In the genomic region with DNA sequence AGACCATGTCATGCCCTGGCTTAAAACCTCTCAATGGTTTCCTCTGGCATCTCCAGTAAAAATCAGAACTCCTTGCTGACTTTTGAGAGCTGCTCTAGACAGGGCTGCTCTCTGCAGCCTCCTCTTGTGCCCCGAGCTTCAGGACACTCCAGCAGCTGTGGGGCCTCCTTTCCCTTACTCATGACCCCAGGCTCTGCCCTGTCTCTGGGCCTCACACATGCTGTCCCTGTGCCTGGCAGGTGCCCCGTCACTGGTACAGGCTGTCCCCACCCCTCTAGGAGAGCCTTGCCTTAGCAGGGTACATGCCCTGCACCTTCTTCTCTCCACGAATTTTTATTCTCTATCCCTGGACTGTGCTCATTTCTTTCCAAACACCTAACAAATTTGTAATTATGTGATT, we compare ENCODE assay signal across 1 cellular context.
TF ChIP-seq lines count a peak whose summit lies in the region.

No MANE protein-coding gene starts in this region.

TF ChIP-seq in GM12878, 131 proteins besides CTCF, POLR2A, EP300 and RAD21:
- TF ChIP-seq, protein P1, sequence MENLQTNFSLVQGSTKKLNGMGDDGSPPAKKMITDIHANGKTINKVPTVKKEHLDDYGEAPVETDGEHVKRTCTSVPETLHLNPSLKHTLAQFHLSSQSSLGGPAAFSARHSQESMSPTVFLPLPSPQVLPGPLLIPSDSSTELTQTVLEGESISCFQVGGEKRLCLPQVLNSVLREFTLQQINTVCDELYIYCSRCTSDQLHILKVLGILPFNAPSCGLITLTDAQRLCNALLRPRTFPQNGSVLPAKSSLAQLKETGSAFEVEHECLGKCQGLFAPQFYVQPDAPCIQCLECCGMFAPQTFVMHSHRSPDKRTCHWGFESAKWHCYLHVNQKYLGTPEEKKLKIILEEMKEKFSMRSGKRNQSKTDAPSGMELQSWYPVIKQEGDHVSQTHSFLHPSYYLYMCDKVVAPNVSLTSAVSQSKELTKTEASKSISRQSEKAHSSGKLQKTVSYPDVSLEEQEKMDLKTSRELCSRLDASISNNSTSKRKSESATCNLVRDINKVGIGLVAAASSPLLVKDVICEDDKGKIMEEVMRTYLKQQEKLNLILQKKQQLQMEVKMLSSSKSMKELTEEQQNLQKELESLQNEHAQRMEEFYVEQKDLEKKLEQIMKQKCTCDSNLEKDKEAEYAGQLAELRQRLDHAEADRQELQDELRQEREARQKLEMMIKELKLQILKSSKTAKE (IDR thresholded peaks at IDR 0.05; ENCODE audit: low read depth, poor library complexity, severe bottlenecking), result no peak
- no peak for TF ChIP-seq KDM1A (IDR thresholded peaks at IDR 0.05; ENCODE audit: borderline replicate concordance)
- no peak for TF ChIP-seq SRF (IDR thresholded peaks at IDR 0.05; ENCODE audit: low read depth in 2 of 2, low read length in 2 of 2)
- no peak for TF ChIP-seq TCF7 (IDR thresholded peaks at IDR 0.05; ENCODE audit: borderline replicate concordance)
- TF ChIP-seq, protein P2, sequence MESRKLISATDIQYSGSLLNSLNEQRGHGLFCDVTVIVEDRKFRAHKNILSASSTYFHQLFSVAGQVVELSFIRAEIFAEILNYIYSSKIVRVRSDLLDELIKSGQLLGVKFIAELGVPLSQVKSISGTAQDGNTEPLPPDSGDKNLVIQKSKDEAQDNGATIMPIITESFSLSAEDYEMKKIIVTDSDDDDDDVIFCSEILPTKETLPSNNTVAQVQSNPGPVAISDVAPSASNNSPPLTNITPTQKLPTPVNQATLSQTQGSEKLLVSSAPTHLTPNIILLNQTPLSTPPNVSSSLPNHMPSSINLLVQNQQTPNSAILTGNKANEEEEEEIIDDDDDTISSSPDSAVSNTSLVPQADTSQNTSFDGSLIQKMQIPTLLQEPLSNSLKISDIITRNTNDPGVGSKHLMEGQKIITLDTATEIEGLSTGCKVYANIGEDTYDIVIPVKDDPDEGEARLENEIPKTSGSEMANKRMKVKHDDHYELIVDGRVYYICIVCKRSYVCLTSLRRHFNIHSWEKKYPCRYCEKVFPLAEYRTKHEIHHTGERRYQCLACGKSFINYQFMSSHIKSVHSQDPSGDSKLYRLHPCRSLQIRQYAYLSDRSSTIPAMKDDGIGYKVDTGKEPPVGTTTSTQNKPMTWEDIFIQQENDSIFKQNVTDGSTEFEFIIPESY (IDR thresholded peaks at IDR 0.05), result no peak
- TF ChIP-seq RAD51 (IDR thresholded peaks at IDR 0.05), result no peak
- no peak for TF ChIP-seq JUND (IDR thresholded peaks at IDR 0.05; ENCODE audit: low read depth, low read length)
- TF ChIP-seq, protein P3, sequence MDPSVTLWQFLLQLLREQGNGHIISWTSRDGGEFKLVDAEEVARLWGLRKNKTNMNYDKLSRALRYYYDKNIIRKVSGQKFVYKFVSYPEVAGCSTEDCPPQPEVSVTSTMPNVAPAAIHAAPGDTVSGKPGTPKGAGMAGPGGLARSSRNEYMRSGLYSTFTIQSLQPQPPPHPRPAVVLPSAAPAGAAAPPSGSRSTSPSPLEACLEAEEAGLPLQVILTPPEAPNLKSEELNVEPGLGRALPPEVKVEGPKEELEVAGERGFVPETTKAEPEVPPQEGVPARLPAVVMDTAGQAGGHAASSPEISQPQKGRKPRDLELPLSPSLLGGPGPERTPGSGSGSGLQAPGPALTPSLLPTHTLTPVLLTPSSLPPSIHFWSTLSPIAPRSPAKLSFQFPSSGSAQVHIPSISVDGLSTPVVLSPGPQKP (IDR thresholded peaks at IDR 0.05; ENCODE audit: low read depth, low read length), result no peak
- no peak for TF ChIP-seq SPI1 (IDR thresholded peaks at IDR 0.05; ENCODE audit: borderline replicate concordance, insufficient read depth, low read depth, low read length)
- no peak for TF ChIP-seq RELA (IDR thresholded peaks at IDR 0.05; ENCODE audit: borderline replicate concordance, partially characterized antibody)
- no peak for TF ChIP-seq CEBPB (IDR thresholded peaks at IDR 0.05; ENCODE audit: borderline replicate concordance in 1 of 2, low read depth in 2 of 2, low read length in 2 of 2)
- TF ChIP-seq, protein P4, sequence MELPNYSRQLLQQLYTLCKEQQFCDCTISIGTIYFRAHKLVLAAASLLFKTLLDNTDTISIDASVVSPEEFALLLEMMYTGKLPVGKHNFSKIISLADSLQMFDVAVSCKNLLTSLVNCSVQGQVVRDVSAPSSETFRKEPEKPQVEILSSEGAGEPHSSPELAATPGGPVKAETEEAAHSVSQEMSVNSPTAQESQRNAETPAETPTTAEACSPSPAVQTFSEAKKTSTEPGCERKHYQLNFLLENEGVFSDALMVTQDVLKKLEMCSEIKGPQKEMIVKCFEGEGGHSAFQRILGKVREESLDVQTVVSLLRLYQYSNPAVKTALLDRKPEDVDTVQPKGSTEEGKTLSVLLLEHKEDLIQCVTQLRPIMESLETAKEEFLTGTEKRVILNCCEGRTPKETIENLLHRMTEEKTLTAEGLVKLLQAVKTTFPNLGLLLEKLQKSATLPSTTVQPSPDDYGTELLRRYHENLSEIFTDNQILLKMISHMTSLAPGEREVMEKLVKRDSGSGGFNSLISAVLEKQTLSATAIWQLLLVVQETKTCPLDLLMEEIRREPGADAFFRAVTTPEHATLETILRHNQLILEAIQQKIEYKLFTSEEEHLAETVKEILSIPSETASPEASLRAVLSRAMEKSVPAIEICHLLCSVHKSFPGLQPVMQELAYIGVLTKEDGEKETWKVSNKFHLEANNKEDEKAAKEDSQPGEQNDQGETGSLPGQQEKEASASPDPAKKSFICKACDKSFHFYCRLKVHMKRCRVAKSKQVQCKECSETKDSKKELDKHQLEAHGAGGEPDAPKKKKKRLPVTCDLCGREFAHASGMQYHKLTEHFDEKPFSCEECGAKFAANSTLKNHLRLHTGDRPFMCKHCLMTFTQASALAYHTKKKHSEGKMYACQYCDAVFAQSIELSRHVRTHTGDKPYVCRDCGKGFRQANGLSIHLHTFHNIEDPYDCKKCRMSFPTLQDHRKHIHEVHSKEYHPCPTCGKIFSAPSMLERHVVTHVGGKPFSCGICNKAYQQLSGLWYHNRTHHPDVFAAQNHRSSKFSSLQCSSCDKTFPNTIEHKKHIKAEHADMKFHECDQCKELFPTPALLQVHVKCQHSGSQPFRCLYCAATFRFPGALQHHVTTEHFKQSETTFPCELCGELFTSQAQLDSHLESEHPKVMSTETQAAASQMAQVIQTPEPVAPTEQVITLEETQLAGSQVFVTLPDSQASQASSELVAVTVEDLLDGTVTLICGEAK (IDR thresholded peaks at IDR 0.05; ENCODE audit: borderline replicate concordance), result no peak
- TF ChIP-seq RCOR1 (conservative IDR thresholded peaks at IDR 0.05; ENCODE audit: low read depth, low read length), result no peak
- no peak for TF ChIP-seq NFIC (IDR thresholded peaks at IDR 0.05; ENCODE audit: low read depth, low read length)
- no peak for TF ChIP-seq KLF5 (IDR thresholded peaks at IDR 0.05; ENCODE audit: partially characterized antibody)
- no peak for TF ChIP-seq SUZ12 (IDR thresholded peaks at IDR 0.05; ENCODE audit: unreplicated experiment)
- TF ChIP-seq, protein P5, sequence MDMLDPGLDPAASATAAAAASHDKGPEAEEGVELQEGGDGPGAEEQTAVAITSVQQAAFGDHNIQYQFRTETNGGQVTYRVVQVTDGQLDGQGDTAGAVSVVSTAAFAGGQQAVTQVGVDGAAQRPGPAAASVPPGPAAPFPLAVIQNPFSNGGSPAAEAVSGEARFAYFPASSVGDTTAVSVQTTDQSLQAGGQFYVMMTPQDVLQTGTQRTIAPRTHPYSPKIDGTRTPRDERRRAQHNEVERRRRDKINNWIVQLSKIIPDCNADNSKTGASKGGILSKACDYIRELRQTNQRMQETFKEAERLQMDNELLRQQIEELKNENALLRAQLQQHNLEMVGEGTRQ (IDR thresholded peaks at IDR 0.05; ENCODE audit: borderline replicate concordance, low read depth, low read length), result no peak
- TF ChIP-seq, protein P6, sequence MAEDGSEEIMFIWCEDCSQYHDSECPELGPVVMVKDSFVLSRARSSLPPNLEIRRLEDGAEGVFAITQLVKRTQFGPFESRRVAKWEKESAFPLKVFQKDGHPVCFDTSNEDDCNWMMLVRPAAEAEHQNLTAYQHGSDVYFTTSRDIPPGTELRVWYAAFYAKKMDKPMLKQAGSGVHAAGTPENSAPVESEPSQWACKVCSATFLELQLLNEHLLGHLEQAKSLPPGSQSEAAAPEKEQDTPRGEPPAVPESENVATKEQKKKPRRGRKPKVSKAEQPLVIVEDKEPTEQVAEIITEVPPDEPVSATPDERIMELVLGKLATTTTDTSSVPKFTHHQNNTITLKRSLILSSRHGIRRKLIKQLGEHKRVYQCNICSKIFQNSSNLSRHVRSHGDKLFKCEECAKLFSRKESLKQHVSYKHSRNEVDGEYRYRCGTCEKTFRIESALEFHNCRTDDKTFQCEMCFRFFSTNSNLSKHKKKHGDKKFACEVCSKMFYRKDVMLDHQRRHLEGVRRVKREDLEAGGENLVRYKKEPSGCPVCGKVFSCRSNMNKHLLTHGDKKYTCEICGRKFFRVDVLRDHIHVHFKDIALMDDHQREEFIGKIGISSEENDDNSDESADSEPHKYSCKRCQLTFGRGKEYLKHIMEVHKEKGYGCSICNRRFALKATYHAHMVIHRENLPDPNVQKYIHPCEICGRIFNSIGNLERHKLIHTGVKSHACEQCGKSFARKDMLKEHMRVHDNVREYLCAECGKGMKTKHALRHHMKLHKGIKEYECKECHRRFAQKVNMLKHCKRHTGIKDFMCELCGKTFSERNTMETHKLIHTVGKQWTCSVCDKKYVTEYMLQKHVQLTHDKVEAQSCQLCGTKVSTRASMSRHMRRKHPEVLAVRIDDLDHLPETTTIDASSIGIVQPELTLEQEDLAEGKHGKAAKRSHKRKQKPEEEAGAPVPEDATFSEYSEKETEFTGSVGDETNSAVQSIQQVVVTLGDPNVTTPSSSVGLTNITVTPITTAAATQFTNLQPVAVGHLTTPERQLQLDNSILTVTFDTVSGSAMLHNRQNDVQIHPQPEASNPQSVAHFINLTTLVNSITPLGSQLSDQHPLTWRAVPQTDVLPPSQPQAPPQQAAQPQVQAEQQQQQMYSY (CRISPR knock-in tag; IDR thresholded peaks at IDR 0.05), result no peak
- no peak for TF ChIP-seq SMC3 (IDR thresholded peaks at IDR 0.05; ENCODE audit: borderline replicate concordance, low read length)
TF ChIP-seq in GM12878: peak in this region for 0.
